In the genomic region with DNA sequence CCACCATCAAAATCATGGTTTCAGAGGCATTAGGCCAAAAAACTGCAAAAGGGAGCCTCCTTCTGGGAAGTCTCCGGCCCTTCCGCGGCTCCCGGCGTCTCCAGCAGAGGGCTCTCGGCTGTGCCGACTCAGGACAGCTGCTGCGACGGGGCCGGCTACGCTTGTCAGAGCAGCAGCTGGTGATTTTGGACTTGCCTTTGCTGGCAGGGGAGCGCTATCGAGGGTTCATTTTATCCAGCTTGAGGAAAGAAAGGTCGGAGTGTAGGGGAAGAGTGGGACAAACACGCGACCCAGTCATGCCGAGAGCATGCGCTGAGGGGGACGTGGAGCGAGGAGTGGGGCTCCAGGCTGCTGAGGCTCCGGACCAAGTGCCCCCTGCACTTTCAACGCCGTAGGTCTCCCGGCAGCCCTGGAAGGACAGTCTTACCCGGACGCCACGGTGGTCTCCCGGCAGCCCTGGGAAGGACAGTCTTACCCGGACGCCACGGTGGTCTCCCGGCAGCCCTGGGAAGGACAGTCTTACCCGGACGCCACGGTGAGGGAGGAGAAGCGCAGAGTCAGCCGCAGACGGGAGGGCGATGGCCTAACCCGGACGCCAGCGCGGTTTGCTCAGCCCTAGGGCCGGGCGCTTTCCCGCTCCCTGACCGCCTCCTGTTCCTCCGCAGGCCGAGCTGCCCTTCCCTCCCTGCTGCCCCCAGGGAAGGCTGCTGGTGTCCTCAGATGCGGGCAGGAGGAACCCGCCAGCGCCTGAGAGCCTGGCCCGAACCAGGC, we compare ENCODE assay signal across 8 cellular contexts. TPM values are rescaled to one million over a fixed set of nuclear protein-coding genes. Genes with fewer than 3 reads are reported as not detected.
DNase-seq lines count a peak whose midpoint lies in the region; ATAC-seq and TF ChIP-seq lines count a peak whose summit lies in the region.

No MANE protein-coding gene starts in this region.

- CTCF ChIA-PET in BJ (lab: Yijun Ruan, JAX) = interaction anchor here (0.7 to 11.4 kb wide), 28 partner anchors 10 to 175 kb away, joined by 3 to 243 read pairs (median 4); a partner anchor contains a TSS

- H3K36me3 ChIP-seq in BJ (ENCODE audit: control insufficient read depth, insufficient read depth, low read length) = no peaks in the 10 kb centered on the region
- peaks cover 7 to 17% of the 10 kb centered on the region in 2 donors for H3K36me3 ChIP-seq in ascending aorta
- peaks cover 26% of the 10 kb centered on the region for H3K36me3 ChIP-seq in right atrium auricular region
- peaks cover 3 to 52% of the 10 kb centered on the region in 2 donors for H3K36me3 ChIP-seq in psoas muscle (ENCODE audit: insufficient read depth in 1 of 2, low read depth in 1 of 2)

- peak; percentile 98 for TF ChIP-seq CTCF in BJ (IDR thresholded peaks at IDR 0.05; ENCODE audit: insufficient read depth, low read depth, low read length)
- peak; percentile 50 to 88 (median 86) for TF ChIP-seq CTCF in ascending aorta (IDR thresholded peaks at IDR 0.05)
- peak; percentile 71 to 90 for TF ChIP-seq CTCF in right atrium auricular region (IDR thresholded peaks at IDR 0.05)
- peak; percentile 74 for TF ChIP-seq CTCF in psoas muscle (IDR thresholded peaks at IDR 0.05)

- POLR2A ChIA-PET in BJ (lab: Charles Lee) = interaction anchor here (0.6 kb wide), 1 partner anchor 167 kb away, joined by 3 read pairs; no protein-coding TSS in a partner anchor

- intact Hi-C loops in ascending aorta (cut with DNase I) (loop anchor here (1.0 kb wide), 1 partner anchor 167 kb away; no protein-coding TSS in a partner anchor), psoas muscle (cut with DNase I) (loop anchor here (2.0 to 10.0 kb wide), 3 partner anchors 99 to 167 kb away; no protein-coding TSS in a partner anchor)

- ATAC-seq in GM19395 (IDR thresholded peaks at IDR 0.05; ENCODE audit: unreplicated experiment) = peak; percentile 76
- ATAC-seq in HG03460 (IDR thresholded peaks at IDR 0.05; ENCODE audit: unreplicated experiment) = peak; percentile 88
- peak; percentile 91 to 98 (median 96) for ATAC-seq in psoas muscle

- H3K27me3 ChIP-seq in BJ (ENCODE audit: control insufficient read depth, insufficient read depth, low read length) (no peaks in the 10 kb centered on the region), ascending aorta (no peaks in the 10 kb centered on the region), right atrium auricular region (no peaks in the 10 kb centered on the region), psoas muscle (ENCODE audit: insufficient read depth in 3 of 3, low read length in 2 of 3) (no peaks in the 10 kb centered on the region)

- H3K4me1 ChIP-seq in ascending aorta (peaks cover 0 to 4% of the 10 kb centered on the region in 2 donors), right atrium auricular region (peaks cover 0 to 10% of the 10 kb centered on the region in 2 donors), psoas muscle (no peaks in the 10 kb centered on the region)

- H3K4me3 ChIP-seq in BJ (ENCODE audit: low read depth, low read length) = peak overlapping the region; percentile 41
- H3K4me3 ChIP-seq in ascending aorta = peak overlapping the region; percentile 63 to 66
- H3K4me3 ChIP-seq in right atrium auricular region = peak overlapping the region; percentile 41 to 57
- H3K4me3 ChIP-seq in psoas muscle = peak overlapping the region; percentile 63

- 6 to 10% (median 7%) methylated on average over 31 to 53 of the region's 53 CpGs for WGBS in psoas muscle, 3 donors

- DNase-seq in BJ (ENCODE audit: low read depth) = no peak
- DNase-seq in T follicular helper cell (ENCODE audit: low read depth) = peak; percentile 34
- peak; percentile 39 to 90 for DNase-seq in ascending aorta (ENCODE audit: low spot score in 2 of 2)
- DNase-seq in right atrium auricular region (ENCODE audit: low spot score) = peak; percentile 86
- peak; percentile 86 to 90 for DNase-seq in psoas muscle
- no peak for DNase-seq in NAMALWA (ENCODE audit: low spot score)

- H3K27ac ChIP-seq in ascending aorta (peak overlapping the region; percentile 40 to 57), right atrium auricular region (peak overlapping the region; percentile 24 to 58), psoas muscle (peak overlapping the region; percentile 53)

- no peaks in the 10 kb centered on the region for H3K9me3 ChIP-seq in ascending aorta
- no peaks in the 10 kb centered on the region for H3K9me3 ChIP-seq in right atrium auricular region
- no peaks in the 10 kb centered on the region for H3K9me3 ChIP-seq in psoas muscle

RNA-seq across cellular contexts. Expression of a gene that starts 21.7 kb away (rescaled TPM):
- polyA plus RNA-seq in BJ (2011; rRNA removed) (30.9 and 42.8 TPM in 2 replicates), psoas muscle (10 to 100 TPM; 12.6 to 31.2 (median 28.9) TPM)
- polyA minus RNA-seq in BJ (2011; rRNA and poly(A)+ RNA removed) = 19.5 and 20.9 TPM in 2 replicates
- total RNA-seq in ascending aorta (20.5 TPM), right atrium auricular region (10 to 100 TPM; 23.2 to 24.5 TPM), psoas muscle (10 to 100 TPM; 24.5 to 33.4 (median 30.4) TPM)

Comparison
In these comparisons a context has a peak if more than half of its experiments do, and no peak if none do; other contexts are left out.
1. DNase-seq: peak in T follicular helper cell (single experiment), ascending aorta (2 of 2), right atrium auricular region (single experiment) and psoas muscle (2 of 2); none in BJ (single experiment) and NAMALWA (single experiment).
2. Peak in every context shown above with its lines, with median percentiles within 50 percentile points of each other: H3K4me3 ChIP-seq, CTCF ChIP-seq, ATAC-seq and H3K27ac ChIP-seq.